ENCODE assay signal across 18 cellular contexts in the genomic region with DNA sequence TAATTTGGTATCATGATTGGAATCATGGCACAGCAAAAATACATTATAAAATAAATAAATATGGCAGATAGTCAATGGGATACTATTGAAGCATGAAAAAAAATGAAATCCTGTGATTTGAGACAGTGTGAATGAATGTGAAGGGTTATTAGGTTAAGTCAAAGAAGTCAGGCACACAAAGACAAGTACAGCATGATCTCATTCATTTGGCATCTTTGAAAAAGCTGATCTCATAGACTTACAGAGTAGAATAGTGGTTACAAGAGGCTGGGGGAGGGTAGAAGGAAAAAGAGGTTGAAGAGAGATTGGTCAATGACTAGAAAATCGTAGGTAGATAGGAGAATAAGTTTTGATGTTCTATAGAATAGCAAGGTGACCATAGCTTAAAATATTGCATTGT.
"Had no signal": no experiment of that assay in that cellular context is flagged by ENCODE, and none has a peak within 500 bp of the region (broad histone marks: within the 10 kb centered on the region; RNA-seq: fewer than 3 reads in every experiment).

No MANE protein-coding gene starts in this region.

- H3K4me3 Mint-ChIP-seq: activated CD4-positive, alpha-beta memory T cell treated with anti-CD3 and anti-CD28 coated beads for 36 hours; activated naive CD8-positive, alpha-beta T cell treated with anti-CD3 and anti-CD28 coated beads, Interleukin-2, amount 10 ng/mL, durations not matched to agents 7 days and 5 days; natural killer cell treated with Interleukin-12 subunit alpha and Interleukin-12 subunit beta and Interleukin-15 and Interleukin-18, amount 100 ng/mL, for 72 hours; stimulated activated memory B cell treated with anti-CD40 and anti-IgM and Interleukin-4, amounts not matched to agents 10 μg/mL and 1 μg/mL and 100 μg/mL, for 72 hours had no signal

- DNase-seq: activated CD4-positive, alpha-beta memory T cell treated with anti-CD3 and anti-CD28 coated beads for 36 hours; activated CD4-positive, CD25-positive, alpha-beta regulatory T cell treated with anti-CD3 and anti-CD28 coated beads, Interleukin-2, amount 50 U/mL, for 72 hours; activated gamma-delta T cell treated with Interleukin-2 at 50 U/mL for 16 hours; activated naive CD8-positive, alpha-beta T cell treated with anti-CD3 and anti-CD28 coated beads, Interleukin-2, amount 10 ng/mL, durations not matched to agents 7 days and 5 days; activated T-cell treated with anti-CD3 and anti-CD28 coated beads, Interleukin-2, amount 50 U/mL, for 48 hours; colonic mucosa; effector CD4-positive, alpha-beta T cell; hippocampal formation; left colon; occipital lobe; spleen; stimulated activated CD4-positive, alpha-beta T cell treated with anti-CD3 and anti-CD28 coated beads, Interleukin-1b, Interleukin-23, amount 100 ng/mL, for 48 hours had no signal

- H3K4me3 ChIP-seq: ascending aorta, colonic mucosa, lung, prostate gland, spleen, tibial nerve had no signal

- H3K27ac Mint-ChIP-seq: activated CD4-positive, alpha-beta memory T cell treated with anti-CD3 and anti-CD28 coated beads for 36 hours; activated naive CD8-positive, alpha-beta T cell treated with anti-CD3 and anti-CD28 coated beads, Interleukin-2, amount 10 ng/mL, durations not matched to agents 7 days and 5 days; natural killer cell treated with Interleukin-12 subunit alpha and Interleukin-12 subunit beta and Interleukin-15 and Interleukin-18, amount 100 ng/mL, for 72 hours; stimulated activated memory B cell treated with anti-CD40 and anti-IgM and Interleukin-4, amounts not matched to agents 10 μg/mL and 1 μg/mL and 100 μg/mL, for 72 hours had no signal

- H3K27me3 Mint-ChIP-seq: activated CD4-positive, alpha-beta memory T cell treated with anti-CD3 and anti-CD28 coated beads for 36 hours; activated naive CD8-positive, alpha-beta T cell treated with anti-CD3 and anti-CD28 coated beads, Interleukin-2, amount 10 ng/mL, durations not matched to agents 7 days and 5 days; natural killer cell treated with Interleukin-12 subunit alpha and Interleukin-12 subunit beta and Interleukin-15 and Interleukin-18, amount 100 ng/mL, for 72 hours; stimulated activated memory B cell treated with anti-CD40 and anti-IgM and Interleukin-4, amounts not matched to agents 10 μg/mL and 1 μg/mL and 100 μg/mL, for 72 hours had no signal

- H3K4me1 Mint-ChIP-seq: activated naive CD8-positive, alpha-beta T cell treated with anti-CD3 and anti-CD28 coated beads, Interleukin-2, amount 10 ng/mL, durations not matched to agents 7 days and 5 days; stimulated activated memory B cell treated with anti-CD40 and anti-IgM and Interleukin-4, amounts not matched to agents 10 μg/mL and 1 μg/mL and 100 μg/mL, for 72 hours had no signal

- H3K36me3 Mint-ChIP-seq: activated CD4-positive, alpha-beta memory T cell treated with anti-CD3 and anti-CD28 coated beads for 36 hours; activated naive CD8-positive, alpha-beta T cell treated with anti-CD3 and anti-CD28 coated beads, Interleukin-2, amount 10 ng/mL, durations not matched to agents 7 days and 5 days; natural killer cell treated with Interleukin-12 subunit alpha and Interleukin-12 subunit beta and Interleukin-15 and Interleukin-18, amount 100 ng/mL, for 72 hours; stimulated activated memory B cell treated with anti-CD40 and anti-IgM and Interleukin-4, amounts not matched to agents 10 μg/mL and 1 μg/mL and 100 μg/mL, for 72 hours had no signal
